Comparison of ENCODE assay signal across 18 cellular contexts in genomic region chr1:230342019-230342418, GRCh38.
"Had no signal": no experiment of that assay in that cellular context is flagged by ENCODE, and none has a peak within 500 bp of the region (broad histone marks: within the 10 kb centered on the region; RNA-seq: fewer than 3 reads in every experiment).

No MANE protein-coding gene starts in this region.

- H3K9me3 ChIP-seq: esophagus muscularis mucosa, left lung, mucosa of descending colon, right lobe of liver, spleen, tibial artery, uterus had no signal

- H3K79me2 ChIP-seq: hepatocyte had no signal

- H3K27me3 ChIP-seq: esophagus muscularis mucosa, hepatocyte, right lobe of liver, tibial artery, uterus had no signal

- H3K27ac ChIP-seq: coronary artery, esophagus muscularis mucosa, hepatocyte, left lung, right lobe of liver, spleen, tibial artery, uterus had no signal

- H3K4me2 ChIP-seq: hepatocyte had no signal

- H2AFZ ChIP-seq: hepatocyte had no signal

- ATAC-seq: left lung; mucosa of descending colon; naive thymus-derived CD8-positive, alpha-beta T cell; stimulated activated effector memory CD8-positive, alpha-beta T cell treated with anti-CD3 and anti-CD28 coated beads, Interleukin-12 subunit alpha, Interleukin-12 subunit beta, amount 100 ng/mL, for 72 hours had no signal

- H3K36me3 Mint-ChIP-seq: activated naive CD8-positive, alpha-beta T cell treated with anti-CD3 and anti-CD28 coated beads for 36 hours; memory B cell; naive thymus-derived CD8-positive, alpha-beta T cell; stimulated activated effector memory CD8-positive, alpha-beta T cell treated with anti-CD3 and anti-CD28 coated beads, Interleukin-12 subunit alpha, Interleukin-12 subunit beta, amount 100 ng/mL, for 72 hours had no signal

- H3K27ac Mint-ChIP-seq: activated CD4-positive, alpha-beta T cell treated with anti-CD3 and anti-CD28 coated beads, Interleukin-2, amount 10 ng/mL, durations not matched to agents 7 days and 5 days; activated naive CD8-positive, alpha-beta T cell treated with anti-CD3 and anti-CD28 coated beads for 36 hours; memory B cell; naive thymus-derived CD8-positive, alpha-beta T cell; progenitor cell of endocrine pancreas; stimulated activated effector memory CD8-positive, alpha-beta T cell treated with anti-CD3 and anti-CD28 coated beads, Interleukin-12 subunit alpha, Interleukin-12 subunit beta, amount 100 ng/mL, for 72 hours had no signal

- H3K4me3 ChIP-seq: coronary artery, esophagus muscularis mucosa, hepatocyte, left lung, mucosa of descending colon, right lobe of liver, spleen, tibial artery, uterus had no signal

- H3K4me1 Mint-ChIP-seq: activated CD4-positive, alpha-beta T cell treated with anti-CD3 and anti-CD28 coated beads, Interleukin-2, amount 10 ng/mL, durations not matched to agents 7 days and 5 days; activated naive CD8-positive, alpha-beta T cell treated with anti-CD3 and anti-CD28 coated beads for 36 hours; memory B cell; naive thymus-derived CD8-positive, alpha-beta T cell; stimulated activated effector memory CD8-positive, alpha-beta T cell treated with anti-CD3 and anti-CD28 coated beads, Interleukin-12 subunit alpha, Interleukin-12 subunit beta, amount 100 ng/mL, for 72 hours had no signal

- H3K4me1 ChIP-seq: esophagus muscularis mucosa, left lung, spleen, tibial artery, uterus had no signal

- H3K9me3 Mint-ChIP-seq: activated CD4-positive, alpha-beta T cell treated with anti-CD3 and anti-CD28 coated beads, Interleukin-2, amount 10 ng/mL, durations not matched to agents 7 days and 5 days; activated naive CD8-positive, alpha-beta T cell treated with anti-CD3 and anti-CD28 coated beads for 36 hours; naive thymus-derived CD8-positive, alpha-beta T cell; stimulated activated effector memory CD8-positive, alpha-beta T cell treated with anti-CD3 and anti-CD28 coated beads, Interleukin-12 subunit alpha, Interleukin-12 subunit beta, amount 100 ng/mL, for 72 hours had no signal

- H3K36me3 ChIP-seq: esophagus muscularis mucosa, left lung, right lobe of liver, spleen, tibial artery, uterus had no signal

- H3K27me3 Mint-ChIP-seq: progenitor cell of endocrine pancreas had no signal

- DNase-seq: activated CD4-positive, alpha-beta T cell treated with anti-CD3 and anti-CD28 coated beads, Interleukin-2, amount 10 ng/mL, durations not matched to agents 7 days and 5 days; activated gamma-delta T cell treated with Interleukin-2 at 50 U/mL for 16 hours; activated naive CD8-positive, alpha-beta T cell treated with anti-CD3 and anti-CD28 coated beads for 36 hours; effector CD4-positive, alpha-beta T cell; left lung; mucosa of descending colon; naive thymus-derived CD8-positive, alpha-beta T cell; right lobe of liver; spleen; SW 1271; tibial artery; uterus had no signal

- H3K4me3 Mint-ChIP-seq: activated CD4-positive, alpha-beta T cell treated with anti-CD3 and anti-CD28 coated beads, Interleukin-2, amount 10 ng/mL, durations not matched to agents 7 days and 5 days; activated naive CD8-positive, alpha-beta T cell treated with anti-CD3 and anti-CD28 coated beads for 36 hours; memory B cell; naive thymus-derived CD8-positive, alpha-beta T cell; stimulated activated effector memory CD8-positive, alpha-beta T cell treated with anti-CD3 and anti-CD28 coated beads, Interleukin-12 subunit alpha, Interleukin-12 subunit beta, amount 100 ng/mL, for 72 hours had no signal
